Comparison of ENCODE assay signal across 8 cellular contexts in the genomic region with DNA sequence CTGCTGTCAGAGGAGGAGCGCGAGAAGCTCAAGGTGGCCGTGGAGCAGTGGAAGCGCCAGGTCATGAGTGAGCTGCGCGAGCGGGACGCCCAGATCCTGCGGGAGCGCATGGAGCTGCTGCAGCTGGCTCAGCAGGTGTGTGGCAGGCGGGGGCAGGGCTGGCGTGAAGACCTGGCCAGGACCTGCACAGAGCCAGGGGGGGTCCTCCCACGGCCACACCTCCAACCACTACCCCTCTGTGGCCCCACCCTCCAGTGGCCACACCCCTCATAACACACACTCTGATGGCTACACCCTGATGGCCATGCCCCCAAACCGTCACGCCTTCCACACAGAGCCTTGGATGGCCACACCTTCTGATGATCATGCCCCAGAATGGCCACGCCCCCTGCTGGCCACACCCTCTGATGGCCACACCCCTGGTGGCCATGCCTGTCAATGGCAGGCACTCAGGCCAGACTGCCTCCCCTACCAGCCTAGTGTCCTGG. TPM values are rescaled to one million over a fixed set of nuclear protein-coding genes. Genes with fewer than 3 reads are reported as not detected.
DNase-seq lines count a peak whose midpoint lies in the region; ATAC-seq and TF ChIP-seq lines count a peak whose summit lies in the region.

No MANE protein-coding gene starts in this region.

- H4K20me1 ChIP-seq in PC-9 (ENCODE audit: insufficient read depth) (no peaks in the 10 kb centered on the region), smooth muscle cell (ENCODE audit: low read depth) (no peaks in the 10 kb centered on the region)

- no peak overlapping the region for H3K4me3 ChIP-seq in PC-9
- no peak overlapping the region for H3K4me3 ChIP-seq in dorsolateral prefrontal cortex
- no peak overlapping the region for H3K4me3 ChIP-seq in smooth muscle cell

- H3F3A ChIP-seq in PC-9 (ENCODE audit: insufficient read depth, low read depth) (no peaks in the 10 kb centered on the region), smooth muscle cell (ENCODE audit: low read depth) (no peaks in the 10 kb centered on the region)

- H3K27ac ChIP-seq in PC-9 (no peak overlapping the region), dorsolateral prefrontal cortex (peak overlapping the region in 37 of 59 donors; percentile 3 to 81 (median 53)), smooth muscle cell (ENCODE audit: low read depth) (no peak overlapping the region)

- H3K27me3 ChIP-seq in PC-9 (ENCODE audit: insufficient read depth, low read depth) = no peaks in the 10 kb centered on the region
- no peaks in the 10 kb centered on the region for H3K27me3 ChIP-seq in dorsolateral prefrontal cortex
- peaks cover 5% of the 10 kb centered on the region for H3K27me3 ChIP-seq in smooth muscle cell (ENCODE audit: low read depth)

- CTCF ChIA-PET in PC-9 (lab: Charles Lee) = no interaction called here

- no TSS peak for BruUV-seq in PC-9 (replicated peaks; lab: Mats Ljungman, UMichigan)

- H2AFZ ChIP-seq in PC-9 (no peak overlapping the region), smooth muscle cell (ENCODE audit: low read depth) (no peak overlapping the region)

- H3K4me1 ChIP-seq in PC-9 (replicated peaks; ENCODE audit: insufficient read depth) (no peaks in the 10 kb centered on the region), smooth muscle cell (ENCODE audit: low read depth) (no peaks in the 10 kb centered on the region)

- DNase-seq in activated T-cell treated with anti-CD3 and anti-CD28 coated beads for 24 hours (ENCODE audit: low read depth) (peak; percentile 31), activated T-cell treated with anti-CD3 and anti-CD28 coated beads for 4 hours (no peak), PC-9 (no peak), dorsolateral prefrontal cortex (peak in 3 of 10 donors; percentile 41 to 43 (median 42)), smooth muscle cell (lab: John Stamatoyannopoulos, UW; ENCODE audit: unreplicated experiment) (no peak), activated gamma-delta T cell (lab: John Stamatoyannopoulos, UW) (no peak), midbrain (lab: John Stamatoyannopoulos, UW) (no peak)

- ATAC-seq in HG03175 (IDR thresholded peaks at IDR 0.05; ENCODE audit: unreplicated experiment) = peak; percentile 71

- 35% methylated on average over 15 of the region's 16 CpGs for WGBS in smooth muscle cell (ENCODE audit: low lambda C conversion rate)

- intact Hi-C loops in PC-9 (cut with micrococcal nuclease; ENCODE audit: unreplicated experiment) = no loop called here
- intact Hi-C loops in dorsolateral prefrontal cortex (cut with DNase I) = no loop called here

- H3K79me2 ChIP-seq in PC-9 (ENCODE audit: low read depth) (no peaks in the 10 kb centered on the region), smooth muscle cell (ENCODE audit: low read depth) (no peaks in the 10 kb centered on the region)

- no peaks in the 10 kb centered on the region for H3K9me3 ChIP-seq in PC-9 (ENCODE audit: insufficient read depth, low read depth)
- H3K9me3 ChIP-seq in smooth muscle cell (replicated peaks; ENCODE audit: low read depth) = no peaks in the 10 kb centered on the region

- POLR2A ChIA-PET in PC-9 (lab: Charles Lee; ENCODE audit: unreplicated experiment) = interaction anchor here (0.6 kb wide), 1 partner anchor 144 kb away, joined by 10 read pairs; a partner anchor contains a TSS

- TF ChIP-seq CTCF in PC-9 (conservative IDR thresholded peaks at IDR 0.05) (peak; percentile 31; the same call in 1 of the 2 replicates), dorsolateral prefrontal cortex (IDR thresholded peaks at IDR 0.05 in 54 of 56, conservative IDR thresholded peaks at IDR 0.05 in 2 of 56; ENCODE audit: low read depth in 1 of 56, partially characterized antibody in 56 of 56) (peak in 32 of 56 donors; percentile 13 to 55 (median 32)), smooth muscle cell (IDR thresholded peaks at IDR 0.05; ENCODE audit: borderline replicate concordance, insufficient read depth, poor library complexity, severe bottlenecking) (peak; percentile 7)

- H3K4me2 ChIP-seq in PC-9 (no peak overlapping the region), smooth muscle cell (no peak overlapping the region)

- H3K36me3 ChIP-seq in PC-9 (ENCODE audit: low read depth) = no peaks in the 10 kb centered on the region
- H3K36me3 ChIP-seq in smooth muscle cell (ENCODE audit: low read depth) = no peaks in the 10 kb centered on the region

- H3K9ac ChIP-seq in smooth muscle cell (ENCODE audit: low read depth) = no peak overlapping the region

- no peaks in the 10 kb centered on the region for H3K9me2 ChIP-seq in PC-9 (ENCODE audit: insufficient read depth)

RNA-seq across cellular contexts. Expression of a gene that starts 23.4 kb away (rescaled TPM):
- total RNA-seq in PC-9 (2021) (2.8 and 4.8 TPM in 2 replicates), dorsolateral prefrontal cortex (10 to 100 TPM; 39.1 to 85.2 (median 53.3) TPM), smooth muscle cell (7.4 and 7.6 TPM in 2 replicates)
- polyA plus RNA-seq in smooth muscle cell = 6.0 and 8.2 TPM in 2 replicates

Comparison
In these comparisons a context has a peak if more than half of its experiments do, and no peak if none do; other contexts are left out.
1. H3K27ac ChIP-seq: peak in dorsolateral prefrontal cortex (37 of 59); none in PC-9 (single experiment) and smooth muscle cell (single experiment).
2. Peak in every context shown above with its lines, with median percentiles within 50 percentile points of each other: CTCF ChIP-seq.